Comparison of ENCODE assay signal across 16 cellular contexts in the genomic region with DNA sequence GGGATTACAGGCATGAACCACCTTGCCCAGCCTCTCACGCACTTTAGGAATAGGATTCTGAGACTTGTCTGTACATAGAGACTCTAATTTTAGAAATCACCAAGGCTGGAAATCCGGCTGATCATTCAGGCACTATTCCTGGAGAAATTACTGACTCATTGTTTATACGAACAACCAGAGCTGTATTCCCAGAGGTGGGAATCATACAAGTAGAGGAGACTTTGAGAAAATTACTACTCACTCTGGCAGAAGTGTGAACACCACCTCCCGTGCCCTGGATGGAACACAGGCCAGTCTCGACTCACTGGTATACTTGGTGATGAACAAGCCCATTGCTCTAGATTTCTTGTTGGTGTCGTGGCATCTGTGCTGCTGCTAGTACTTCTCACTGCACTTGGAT. TPM values are rescaled to one million over a fixed set of nuclear protein-coding genes. Genes with fewer than 3 reads are reported as not detected.
DNase-seq lines count a peak whose midpoint lies in the region; ATAC-seq, FAIRE-seq and TF ChIP-seq lines count a peak whose summit lies in the region.
"Had no signal": no experiment of that assay in that cellular context is flagged by ENCODE, and none has a peak within 500 bp of the region (broad histone marks: within the 10 kb centered on the region; RNA-seq: fewer than 3 reads in every experiment).

No MANE protein-coding gene starts in this region.

- H2BK12ac ChIP-seq in mesenchymal stem cell (ENCODE audit: low read length in 2 of 2): peak overlapping the region in 1 of 2 experiments; percentile 49

- no peak overlapping the region for H4K8ac ChIP-seq in mesenchymal stem cell (ENCODE audit: low read length)

- H3K9ac ChIP-seq in mesenchymal stem cell (ENCODE audit: low read length): no peak overlapping the region

- H3K4me2 ChIP-seq in mesenchymal stem cell (ENCODE audit: low read length, poor library complexity, severe bottlenecking): no peak overlapping the region

- no peak for FAIRE-seq in HTR-8/SVneo (lab: Jason Lieb, UNC)
- FAIRE-seq: islet of Langerhans had no signal

- no peak overlapping the region for H2BK15ac ChIP-seq in mesenchymal stem cell (ENCODE audit: low read depth, poor library complexity, severe bottlenecking)

- no peak overlapping the region for H4K91ac ChIP-seq in mesenchymal stem cell (ENCODE audit: low read length)

- peak; percentile 93 for ATAC-seq in thoracic aorta (ENCODE audit: insufficient number of reproducible peaks, low FRiP score, low read depth)
- ATAC-seq: CD8-positive, alpha-beta T cell had no signal

- H3K9me3 ChIP-seq in mesenchymal stem cell (ENCODE audit: control insufficient read depth, low read length): no peaks in the 10 kb centered on the region
- H3K9me3 ChIP-seq in thoracic aorta: no peaks in the 10 kb centered on the region
- H3K9me3 ChIP-seq: vagina had no signal

- H3K18ac ChIP-seq in mesenchymal stem cell (ENCODE audit: low read depth in 1 of 2, low read length in 2 of 2): peak overlapping the region in 1 of 2 experiments; percentile 35

- no peak overlapping the region for H2BK120ac ChIP-seq in mesenchymal stem cell (ENCODE audit: low read depth, low read length)

- H3K27ac ChIP-seq in mesenchymal stem cell (ENCODE audit: low read length, poor library complexity, severe bottlenecking) (no peak overlapping the region), thoracic aorta (peak overlapping the region; percentile 40 to 76)
- H3K27ac ChIP-seq: psoas muscle, vagina had no signal

- H3K27me3 ChIP-seq in mesenchymal stem cell (ENCODE audit: control insufficient read depth in 1 of 2, insufficient read depth in 1 of 2, low read length in 2 of 2) (no peaks in the 10 kb centered on the region), thoracic aorta (replicated peaks; ENCODE audit: insufficient read depth) (no peaks in the 10 kb centered on the region)
- H3K27me3 ChIP-seq: vagina had no signal

- peak; percentile 63 for DNase-seq in HCEC 1CT
- peak; percentile 29 to 44 for DNase-seq in cardiac fibroblast (ENCODE audit: low read depth in 2 of 2)
- DNase-seq in mesenchymal stem cell: peak; percentile 94
- no peak for DNase-seq in thoracic aorta (ENCODE audit: low spot score)
- DNase-seq in HTR-8/SVneo (ENCODE audit: insufficient read length, low spot score): no peak
- DNase-seq in putamen (ENCODE audit: low spot score): no peak
- DNase-seq in lower leg skin (ENCODE audit: low spot score in 2 of 2): no peak
- DNase-seq: activated CD4-positive, alpha-beta T cell treated with anti-CD3 and anti-CD28 coated beads, Interleukin-2, amount 50 U/mL, for 4 hours; CD8-positive, alpha-beta T cell; effector CD4-positive, alpha-beta T cell; NCI-H2081; psoas muscle; stimulated activated CD4-positive, alpha-beta T cell treated with anti-CD3 and anti-CD28 coated beads, Interleukin-2, amount 100 ng/mL, for 48 hours; T-helper 9 cell had no signal

- no peak overlapping the region for H2AFZ ChIP-seq in mesenchymal stem cell (ENCODE audit: low read depth, low read length)

- TF ChIP-seq CTCF in cardiac fibroblast (IDR thresholded peaks at IDR 0.05; ENCODE audit: low read depth, low read length) (no peak), thoracic aorta (IDR thresholded peaks at IDR 0.05) (no peak), lower leg skin (IDR thresholded peaks at IDR 0.05) (no peak)

- no peak overlapping the region for H2BK5ac ChIP-seq in mesenchymal stem cell (ENCODE audit: low read depth, low read length, poor library complexity, severe bottlenecking)

- no peak overlapping the region for H3K14ac ChIP-seq in mesenchymal stem cell (ENCODE audit: low read length in 2 of 2)

- no peak overlapping the region for H3K4me3 ChIP-seq in cardiac fibroblast (replicated peaks in 1 of 2; ENCODE audit: low read depth in 2 of 2, low read length in 2 of 2)
- peak overlapping the region in 1 of 2 experiments; percentile 4 for H3K4me3 ChIP-seq in mesenchymal stem cell (ENCODE audit: insufficient read depth in 1 of 2, low read depth in 1 of 2, low read length in 2 of 2)
- no peak overlapping the region for H3K4me3 ChIP-seq in thoracic aorta
- no peak overlapping the region for H3K4me3 ChIP-seq in lower leg skin (ENCODE audit: low read depth, poor library complexity, severe bottlenecking)
- H3K4me3 ChIP-seq: psoas muscle, vagina had no signal

- H3K4ac ChIP-seq in mesenchymal stem cell (ENCODE audit: low read depth in 1 of 2, low read length in 2 of 2): no peak overlapping the region

- intact Hi-C loops in lower leg skin (cut with DNase I; ENCODE audit: low total_unique reads): no loop called here

- H3K23ac ChIP-seq in mesenchymal stem cell (ENCODE audit: low read length in 2 of 2): no peak overlapping the region

- no peaks in the 10 kb centered on the region for H3K79me1 ChIP-seq in mesenchymal stem cell (replicated peaks; ENCODE audit: low read length, poor library complexity, severe bottlenecking)

- no peaks in the 10 kb centered on the region for H3K36me3 ChIP-seq in mesenchymal stem cell (ENCODE audit: control insufficient read depth in 1 of 2, insufficient read depth in 2 of 2, low read depth in 1 of 2, low read length in 2 of 2)
- no peaks in the 10 kb centered on the region for H3K36me3 ChIP-seq in thoracic aorta
- H3K36me3 ChIP-seq: vagina had no signal

- H3K4me1 ChIP-seq in mesenchymal stem cell (ENCODE audit: control insufficient read depth, insufficient read depth, low read depth, low read length): peaks cover 5% of the 10 kb centered on the region
- peaks cover 6 to 14% of the 10 kb centered on the region in 2 donors for H3K4me1 ChIP-seq in thoracic aorta (ENCODE audit: control insufficient read depth in 1 of 2, low read depth in 2 of 2)
- H3K4me1 ChIP-seq: psoas muscle, vagina had no signal

- WGBS in mesenchymal stem cell: 10% methylated on average over 6 of the region's 6 CpGs
- WGBS in lower leg skin, 2 donors: 54 to 64% methylated on average over 6 of the region's 6 CpGs

- no peak overlapping the region for H2AK5ac ChIP-seq in mesenchymal stem cell (ENCODE audit: low read length, severe bottlenecking)

- TF ChIP-seq POLR2A in lower leg skin (IDR thresholded peaks at IDR 0.05): no peak

RNA-seq across cellular contexts. Expression of gene ADNP2, which starts 5.8 kb away (rescaled TPM):
- polyA plus RNA-seq in mesenchymal stem cell (2013, experiment 1 of 2): 13.5 TPM
- 14.4 TPM for polyA plus RNA-seq in mesenchymal stem cell (2013, experiment 2 of 2)
- 10 to 100 TPM; 15.6 to 21.6 TPM for total RNA-seq in thoracic aorta
- total RNA-seq in lower leg skin: 10 to 100 TPM; 18.1 to 22.6 (median 19.9) TPM

Comparison
In these comparisons a context has a peak if more than half of its experiments do, and no peak if none do; other contexts are left out.
1. DNase-seq: peak in HCEC 1CT (single experiment), cardiac fibroblast (2 of 2) and mesenchymal stem cell (single experiment); none in thoracic aorta (single experiment), HTR-8/SVneo (single experiment), putamen (single experiment) and lower leg skin (0 of 2).